In genomic region chr6:151069641-151070040, GRCh38 we compare ENCODE assay signal across 18 cellular contexts.
A peak's percentile ranks its signal among the peaks of the same experiment; 100 is the strongest.
DNase-seq lines count a peak whose midpoint lies in the region; ATAC-seq, FAIRE-seq and TF ChIP-seq lines count a peak whose summit lies in the region.
"Had no signal": no experiment of that assay in that cellular context is flagged by ENCODE, and none has a peak within 500 bp of the region (broad histone marks: within the 10 kb centered on the region; RNA-seq: fewer than 3 reads in every experiment).

No MANE protein-coding gene starts in this region.

- TF ChIP-seq CTCF in HepG2 (CRISPR knock-in tag; IDR thresholded peaks at IDR 0.05), result no peak
- no peak for TF ChIP-seq CTCF in right lobe of liver (IDR thresholded peaks at IDR 0.05)
- TF ChIP-seq CTCF in parathyroid adenoma (IDR thresholded peaks at IDR 0.05), result no peak
- no peak for TF ChIP-seq CTCF in uterus (IDR thresholded peaks at IDR 0.05)

- no peak for TF ChIP-seq RAD21 in HepG2 (CRISPR knock-in tag; IDR thresholded peaks at IDR 0.05)

- H3K9me3 Mint-ChIP-seq in naive thymus-derived CD4-positive, alpha-beta T cell, result peaks cover 0 to 11% (median 0%) of the 10 kb centered on the region in 11 donors

- peak overlapping the region; percentile 83 for H3K27ac ChIP-seq in HepG2 (ENCODE audit: extremely low read length, insufficient read depth, low read length)
- no peak overlapping the region for H3K27ac ChIP-seq in right lobe of liver
- H3K27ac ChIP-seq in esophagus (ENCODE audit: low read depth in 2 of 2, low read length in 1 of 2), result peak overlapping the region; percentile 42 to 78
- H3K27ac ChIP-seq in parathyroid adenoma, result peak overlapping the region; percentile 34
- peak overlapping the region; percentile 73 to 89 for H3K27ac ChIP-seq in uterus
- H3K27ac ChIP-seq in naive thymus-derived CD4-positive, alpha-beta T cell (ENCODE audit: low read depth, low read length), result no peak overlapping the region

- no peak for TF ChIP-seq POLR2A in HepG2 (IDR thresholded peaks at IDR 0.05; ENCODE audit: insufficient read depth in 1 of 2, low read depth in 2 of 2, low read length in 2 of 2)
- no peak for TF ChIP-seq POLR2A in right lobe of liver (IDR thresholded peaks at IDR 0.05)
- TF ChIP-seq POLR2A in uterus (IDR thresholded peaks at IDR 0.05), result no peak

- H3K27me3 ChIP-seq in HepG2 (ENCODE audit: control insufficient read depth in 1 of 2, insufficient read depth in 2 of 2, low read length in 2 of 2), result no peaks in the 10 kb centered on the region
- no peaks in the 10 kb centered on the region for H3K27me3 ChIP-seq in right lobe of liver
- no peaks in the 10 kb centered on the region for H3K27me3 ChIP-seq in esophagus (ENCODE audit: control insufficient read depth in 1 of 2, insufficient read depth in 2 of 2, low read length in 2 of 2)
- H3K27me3 ChIP-seq in parathyroid adenoma (ENCODE audit: control insufficient read depth, insufficient read depth, low read length), result no peaks in the 10 kb centered on the region
- no peaks in the 10 kb centered on the region for H3K27me3 ChIP-seq in uterus
- H3K27me3 ChIP-seq in naive thymus-derived CD4-positive, alpha-beta T cell (ENCODE audit: control insufficient read depth in 2 of 2, insufficient read depth in 2 of 2, low read length in 2 of 2), result no peaks in the 10 kb centered on the region
- H3K27me3 ChIP-seq: hepatocyte had no signal

- H3K36me3 Mint-ChIP-seq in naive thymus-derived CD4-positive, alpha-beta T cell, result peaks cover 3 to 52% (median 27%) of the 10 kb centered on the region in 5 donors

- no peaks in the 10 kb centered on the region; a peak in 1 of 5 replicates for H3K36me3 ChIP-seq in HepG2 (replicated peaks in 1 of 2; ENCODE audit: control insufficient read depth in 1 of 2, insufficient read depth in 2 of 2, low read length in 2 of 2)
- H3K36me3 ChIP-seq in right lobe of liver, result no peaks in the 10 kb centered on the region
- no peaks in the 10 kb centered on the region for H3K36me3 ChIP-seq in esophagus (ENCODE audit: control insufficient read depth in 2 of 2, insufficient read depth in 2 of 2, low read length in 1 of 2)
- H3K36me3 ChIP-seq in parathyroid adenoma (ENCODE audit: control insufficient read depth, insufficient read depth, low read length), result no peaks in the 10 kb centered on the region
- no peaks in the 10 kb centered on the region for H3K36me3 ChIP-seq in uterus
- H3K36me3 ChIP-seq in naive thymus-derived CD4-positive, alpha-beta T cell (ENCODE audit: control insufficient read depth in 2 of 3, insufficient read depth in 3 of 3, low read length in 3 of 3), result no peaks in the 10 kb centered on the region

- intact Hi-C loops in HepG2 (cut with micrococcal nuclease; ENCODE audit: unreplicated experiment), result loop anchor here (2.0 to 10.0 kb wide), 4 partner anchors 33 to 255 kb away; no protein-coding TSS in a partner anchor
- intact Hi-C loops in right lobe of liver (cut with DNase I), result no loop called here
- intact Hi-C loops in uterus (cut with DNase I; ENCODE audit: low total_unique reads), result no loop called here
- intact Hi-C loops in naive thymus-derived CD4-positive, alpha-beta T cell (cut with micrococcal nuclease), result no loop called here

- POLR2A ChIA-PET in HepG2 (lab: Yijun Ruan, JAX), result interaction anchor here (0.8 to 3.5 kb wide), 12 partner anchors 8 to 57 kb away, joined by 3 to 15 read pairs (median 4); no protein-coding TSS in a partner anchor
- POLR2A ChIA-PET in naive thymus-derived CD4-positive, alpha-beta T cell (lab: Charles Lee), result no interaction called here

- H3K9ac ChIP-seq in HepG2 (ENCODE audit: insufficient read depth, low read depth, low read length) (peak overlapping the region; percentile 69; the same call in 1 of the 2 replicates), parathyroid adenoma (no peak overlapping the region)

- 64% methylated on average over 8 of the region's 8 CpGs for WGBS in HepG2 (ENCODE audit: low lambda C conversion rate)
- WGBS in right lobe of liver (ENCODE audit: insufficient coverage, low coverage, low lambda C conversion rate, missing lambda C conversion rate), result 81% methylated on average over 4 of the region's 8 CpGs
- WGBS in esophagus, 2 donors, result 95% methylated on average over 8 of the region's 8 CpGs

- no TSS peak for BruUV-seq in HepG2 (replicated peaks; lab: Mats Ljungman, UMichigan)

- in situ Hi-C loops in HepG2 (cut with HindIII; ENCODE audit: extremely low pct_ligation_motif_present, low pct_unique_long_range_greater_than_20kb), result no loop called here

- no peaks in the 10 kb centered on the region for H3K4me1 Mint-ChIP-seq in naive thymus-derived CD4-positive, alpha-beta T cell

- no peak overlapping the region for H3K4me2 ChIP-seq in HepG2 (ENCODE audit: low read depth, low read length)
- no peak overlapping the region for H3K4me2 ChIP-seq in parathyroid adenoma (ENCODE audit: low read length)
- H3K4me2 ChIP-seq: hepatocyte had no signal

- H3K79me2 ChIP-seq in HepG2 (ENCODE audit: insufficient read depth, low read length), result no peaks in the 10 kb centered on the region
- H3K79me2 ChIP-seq in parathyroid adenoma, result no peaks in the 10 kb centered on the region
- H3K79me2 ChIP-seq: hepatocyte had no signal

- H3K4me3 Mint-ChIP-seq in naive thymus-derived CD4-positive, alpha-beta T cell, result no peak overlapping the region

- CTCF ChIA-PET in HepG2 (lab: Yijun Ruan, JAX; ENCODE audit: low intra/inter-chr PET ratio, low total read pairs), result interaction anchor here (1.4 kb wide), 1 partner anchor 50 kb away, joined by 3 read pairs; no protein-coding TSS in a partner anchor
- CTCF ChIA-PET in naive thymus-derived CD4-positive, alpha-beta T cell (lab: Charles Lee), result no interaction called here

- no peak for TF ChIP-seq EP300 in HepG2 (IDR thresholded peaks at IDR 0.05; ENCODE audit: low read depth in 2 of 2, low read length in 2 of 2)
- TF ChIP-seq EP300 in HepG2 (CRISPR knock-in tag; IDR thresholded peaks at IDR 0.05; ENCODE audit: borderline replicate concordance), result no peak

- H3K27ac Mint-ChIP-seq in naive thymus-derived CD4-positive, alpha-beta T cell, result no peak overlapping the region

- H4K20me1 ChIP-seq in HepG2 (ENCODE audit: insufficient read depth, low read length), result no peaks in the 10 kb centered on the region

- ATAC-seq in HepG2 (no peak), right lobe of liver (no peak), GM21367 (IDR thresholded peaks at IDR 0.05; ENCODE audit: unreplicated experiment) (no peak)
- no peak for ATAC-seq in naive thymus-derived CD4-positive, alpha-beta T cell
- ATAC-seq: activated CD4-positive, CD25-positive, alpha-beta regulatory T cell treated with anti-CD3 and anti-CD28 coated beads, Interleukin-2, amount 50 U/mL, for 24 hours had no signal

- H3K4me1 ChIP-seq in HepG2 (ENCODE audit: insufficient read depth, low read length), result peaks cover 58% of the 10 kb centered on the region
- H3K4me1 ChIP-seq in right lobe of liver, result peaks cover 0 to 17% (median 6%) of the 10 kb centered on the region in 4 donors
- no peaks in the 10 kb centered on the region for H3K4me1 ChIP-seq in esophagus (ENCODE audit: control insufficient read depth in 2 of 2, insufficient read depth in 2 of 2, low read length in 1 of 2)
- H3K4me1 ChIP-seq in parathyroid adenoma, result peaks cover 14% of the 10 kb centered on the region
- no peaks in the 10 kb centered on the region for H3K4me1 ChIP-seq in uterus
- no peaks in the 10 kb centered on the region for H3K4me1 ChIP-seq in naive thymus-derived CD4-positive, alpha-beta T cell (ENCODE audit: control insufficient read depth in 2 of 2, insufficient read depth in 2 of 2, low read length in 2 of 2)

- no peak overlapping the region for H2AFZ ChIP-seq in HepG2 (ENCODE audit: low read length)
- no peak overlapping the region for H2AFZ ChIP-seq in parathyroid adenoma
- H2AFZ ChIP-seq: hepatocyte had no signal

- DNase-seq in HepG2 (ENCODE audit: low spot score) (peak; percentile 58), right lobe of liver (no peak), uterus (peak in 1 of 2 donors; percentile 13), hypothalamus (lab: John Stamatoyannopoulos, UW) (no peak)
- no peak for DNase-seq in naive thymus-derived CD4-positive, alpha-beta T cell
- DNase-seq: activated naive CD4-positive, alpha-beta T cell; dermis blood vessel endothelial cell; NCI-H1436 treated with DMSO at 0.1 percent for 48 hours; NK-92 treated with Interleukin-12 subunit alpha and Interleukin-12 subunit beta, amount 100 ng/mL, for 24 hours; SHP77; stimulated activated naive CD4-positive, alpha-beta T cell treated with Interleukin-2 at 50 U/mL for 16 hours; T-helper 2 cell had no signal

- no peaks in the 10 kb centered on the region for H3K9me3 ChIP-seq in HepG2 (ENCODE audit: low read length)
- H3K9me3 ChIP-seq in right lobe of liver, result no peaks in the 10 kb centered on the region
- no peaks in the 10 kb centered on the region for H3K9me3 ChIP-seq in esophagus (ENCODE audit: control insufficient read depth in 2 of 2, insufficient read depth in 1 of 2, low read depth in 1 of 2, low read length in 1 of 2)
- no peaks in the 10 kb centered on the region for H3K9me3 ChIP-seq in parathyroid adenoma (ENCODE audit: control insufficient read depth, low read length)
- H3K9me3 ChIP-seq in uterus, result no peaks in the 10 kb centered on the region
- no peaks in the 10 kb centered on the region for H3K9me3 ChIP-seq in naive thymus-derived CD4-positive, alpha-beta T cell (ENCODE audit: control insufficient read depth in 2 of 3, low read length in 3 of 3)

- no peak for FAIRE-seq in HepG2 (lab: Jason Lieb, UNC)
- FAIRE-seq: H1 had no signal

- H3K27me3 Mint-ChIP-seq in naive thymus-derived CD4-positive, alpha-beta T cell, result no peaks in the 10 kb centered on the region

- no peak overlapping the region for H3K4me3 ChIP-seq in HepG2 (replicated peaks in 1 of 3; ENCODE audit: insufficient read depth in 1 of 3, low read depth in 2 of 3, low read length in 3 of 3)
- H3K4me3 ChIP-seq in right lobe of liver, result no peak overlapping the region
- no peak overlapping the region for H3K4me3 ChIP-seq in esophagus (ENCODE audit: low read depth in 1 of 2, low read length in 2 of 2)
- H3K4me3 ChIP-seq in parathyroid adenoma (ENCODE audit: low read depth, low read length), result no peak overlapping the region
- H3K4me3 ChIP-seq in uterus, result no peak overlapping the region
- H3K4me3 ChIP-seq in naive thymus-derived CD4-positive, alpha-beta T cell (ENCODE audit: low read length), result no peak overlapping the region
- H3K4me3 ChIP-seq: hepatocyte had no signal

TF ChIP-seq in HepG2, 621 proteins besides CTCF, POLR2A, EP300 and RAD21 (continues in another document):
- no peak for TF ChIP-seq ATRX (CRISPR knock-in tag; IDR thresholded peaks at IDR 0.05; ENCODE audit: borderline replicate concordance)
- no peak for TF ChIP-seq SOX13 (IDR thresholded peaks at IDR 0.05)
- peak in 1 of 2 experiments; percentile 21; a peak in 1 of 4 replicates for TF ChIP-seq SOX13 (CRISPR knock-in tag; conservative IDR thresholded peaks at IDR 0.05 in 1 of 2, IDR thresholded peaks at IDR 0.05 in 1 of 2)
- no peak for TF ChIP-seq ZBTB8A (CRISPR knock-in tag; IDR thresholded peaks at IDR 0.05; ENCODE audit: borderline replicate concordance, low read depth)
- no peak for TF ChIP-seq HNRNPH1 (optimal IDR thresholded peaks at IDR 0.05; ENCODE audit: low read depth, low read length)
- TF ChIP-seq ZSCAN22 (CRISPR knock-in tag; IDR thresholded peaks at IDR 0.05), result no peak

Comparison
In these comparisons a context has a peak if more than half of its experiments do, and no peak if none do; other contexts are left out.
1. H3K27ac ChIP-seq: peak in HepG2 (single experiment), esophagus (2 of 2), parathyroid adenoma (single experiment) and uterus (2 of 2); none in right lobe of liver (0 of 3) and naive thymus-derived CD4-positive, alpha-beta T cell (single experiment).